Comparison of ENCODE assay signal across 14 cellular contexts in genomic region chr14:33617154-33617553, GRCh38.
DNase-seq lines count a peak whose midpoint lies in the region; TF ChIP-seq lines count a peak whose summit lies in the region.
"Had no signal": no experiment of that assay in that cellular context is flagged by ENCODE, and none has a peak within 500 bp of the region (broad histone marks: within the 10 kb centered on the region; RNA-seq: fewer than 3 reads in every experiment).

No MANE protein-coding gene starts in this region.

- peaks cover 14% of the 10 kb centered on the region for H3K4me1 ChIP-seq in ACC112 (ENCODE audit: control insufficient read depth, insufficient read depth, low read length, unreplicated experiment)
- H3K4me1 ChIP-seq: uterus had no signal

- DNase-seq in H4 (ENCODE audit: low spot score) (peak; percentile 49), RWPE1 (ENCODE audit: low spot score) (peak; percentile 68), fibroblast of pulmonary artery (ENCODE audit: low read depth) (peak; percentile 79), NCI-H1694 (lab: John Stamatoyannopoulos, UW) (no peak), NCI-H82 treated with DMSO at 0.1 percent for 48 hours (lab: John Stamatoyannopoulos, UW; ENCODE audit: unreplicated experiment) (no peak)
- DNase-seq in activated CD4-positive, alpha-beta T cell treated with anti-CD3 and anti-CD28 coated beads for 1 hour: no peak
- DNase-seq in stimulated activated CD4-positive, alpha-beta T cell treated with anti-CD3 and anti-CD28 coated beads, Interleukin-4, amount 100 ng/mL, for 1 hour: no peak
- DNase-seq: activated T-cell treated with anti-CD3 and anti-CD28 coated beads for 4 hours, aorta, NCI-H2081, uterus had no signal

- peak overlapping the region; percentile 24; the same call in 1 of the 2 replicates for H3K4me3 ChIP-seq in ACC112 (ENCODE audit: low read depth, low read length)
- H3K4me3 ChIP-seq in fibroblast of pulmonary artery (replicated peaks; ENCODE audit: low read depth, low read length): no peak overlapping the region
- H3K4me3 ChIP-seq: SJSA1, skin epidermis, uterus had no signal

- no peak overlapping the region for H2AFZ ChIP-seq in ACC112 (ENCODE audit: low read length, unreplicated experiment)

- no peaks in the 10 kb centered on the region for H3K36me3 ChIP-seq in ACC112 (ENCODE audit: insufficient read depth, low read length)
- H3K36me3 ChIP-seq: SJSA1, uterus had no signal

- TF ChIP-seq CTCF in RWPE1 (conservative IDR thresholded peaks at IDR 0.05; ENCODE audit: low read depth) (no peak), fibroblast of pulmonary artery (IDR thresholded peaks at IDR 0.05; ENCODE audit: low read length, missing control alignments) (no peak)

- no peaks in the 10 kb centered on the region for H3K27me3 ChIP-seq in ACC112 (ENCODE audit: insufficient read depth, low read length)
- H3K27me3 ChIP-seq: SJSA1, uterus had no signal

- H3K79me2 ChIP-seq in ACC112 (ENCODE audit: control insufficient read depth, insufficient read depth, low read length, unreplicated experiment): no peaks in the 10 kb centered on the region

- no peak overlapping the region for H3K27ac ChIP-seq in ACC112 (ENCODE audit: low read depth, low read length)
- H3K27ac ChIP-seq in RWPE1: no peak overlapping the region
- H3K27ac ChIP-seq: SJSA1, skin epidermis, uterus had no signal

- CTCF ChIA-PET in RWPE1 (lab: Yijun Ruan, JAX): no interaction called here

- POLR2A ChIA-PET in RWPE1 (lab: Yijun Ruan, JAX; ENCODE audit: low non-redundant PET): no interaction called here

Comparison
In these comparisons a context has a peak if more than half of its experiments do, and no peak if none do; other contexts are left out.
1. DNase-seq: peak in H4 (single experiment), RWPE1 (single experiment) and fibroblast of pulmonary artery (single experiment); none in NCI-H1694 (single experiment), activated CD4-positive, alpha-beta T cell treated with anti-CD3 and anti-CD28 coated beads for 1 hour (single experiment), stimulated activated CD4-positive, alpha-beta T cell treated with anti-CD3 and anti-CD28 coated beads, Interleukin-4, amount 100 ng/mL, for 1 hour (single experiment) and NCI-H82 treated with DMSO at 0.1 percent for 48 hours (single experiment).